24 cellular contexts compared by ENCODE assay signal in the genomic region with DNA sequence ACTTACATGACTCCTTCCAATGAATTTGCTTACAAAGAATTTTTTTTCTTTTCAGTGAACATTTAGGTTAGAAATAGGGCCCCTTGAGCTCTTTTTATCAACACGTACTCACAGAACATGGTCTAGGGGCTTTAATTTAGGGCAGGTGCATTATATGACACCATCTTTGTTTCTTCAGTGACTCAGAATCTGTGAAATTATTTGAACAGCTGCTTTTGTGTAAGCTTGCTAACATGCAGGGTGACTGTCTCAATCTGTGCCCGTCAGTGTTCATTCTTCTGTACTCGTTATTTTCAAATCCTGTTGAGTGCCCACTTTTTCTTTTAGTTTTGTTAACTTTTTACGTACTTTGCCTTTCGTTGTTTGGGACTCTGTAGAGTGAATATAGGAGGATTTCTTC. TPM values are rescaled to one million over a fixed set of nuclear protein-coding genes. Genes with fewer than 3 reads are reported as not detected.
A peak's percentile ranks its signal among the peaks of the same experiment; 100 is the strongest.
DNase-seq lines count a peak whose midpoint lies in the region; ATAC-seq, FAIRE-seq and TF ChIP-seq lines count a peak whose summit lies in the region.
"Had no signal": no experiment of that assay in that cellular context is flagged by ENCODE, and none has a peak within 500 bp of the region (broad histone marks: within the 10 kb centered on the region; RNA-seq: fewer than 3 reads in every experiment).

No MANE protein-coding gene starts in this region.

- H3K36me3 ChIP-seq in bronchial epithelial cell (ENCODE audit: control insufficient read depth, insufficient read depth, low read length) (peaks cover 1% of the 10 kb centered on the region), colonic mucosa (no peaks in the 10 kb centered on the region), BE2C (no peaks in the 10 kb centered on the region)
- H3K36me3 ChIP-seq: ovary had no signal

- CTCF ChIA-PET in CD4-positive, alpha-beta T cell (lab: Charles Lee): interaction anchor here (1.1 kb wide), 1 partner anchor 43 kb away, joined by 3 read pairs; no protein-coding TSS in a partner anchor

- H3K9me3 Mint-ChIP-seq in CD4-positive, alpha-beta T cell: no peaks in the 10 kb centered on the region
- no peaks in the 10 kb centered on the region for H3K9me3 Mint-ChIP-seq in activated T-helper 2 cell treated with anti-CD3 and anti-CD28 coated beads, Interferon-gamma antibody, Interleukin-2, Interleukin-4, amounts not matched to agents 10 μg/mL and 5 μg/mL and 100 μg/mL, durations not matched to agents 14 hours and 24 hours and 36 hours
- H3K9me3 Mint-ChIP-seq: activated naive CD4-positive, alpha-beta T cell treated with anti-CD3 and anti-CD28 coated beads, Interleukin-2, amount 50 U/mL, for 72 hours; activated T-helper 1 cell treated with anti-CD3 and anti-CD28 coated beads, Interleukin-12 subunit alpha, Interleukin-12 subunit beta, Interleukin-2, Interleukin-4 antibody, amounts not matched to agents 30 ng/mL and 10 ng/mL and 1 ng/mL, durations not matched to agents 14 hours and 24 hours and 36 hours; natural killer cell treated with Interleukin-12 subunit alpha and Interleukin-12 subunit beta and Interleukin-15 and Interleukin-18, amount 100 ng/mL, for 72 hours had no signal

- peak overlapping the region; percentile 37 for H3K27ac Mint-ChIP-seq in CD4-positive, alpha-beta T cell
- no peak overlapping the region for H3K27ac Mint-ChIP-seq in activated T-helper 2 cell treated with anti-CD3 and anti-CD28 coated beads, Interferon-gamma antibody, Interleukin-2, Interleukin-4, amounts not matched to agents 10 μg/mL and 5 μg/mL and 100 μg/mL, durations not matched to agents 14 hours and 24 hours and 36 hours
- H3K27ac Mint-ChIP-seq: activated naive CD4-positive, alpha-beta T cell treated with anti-CD3 and anti-CD28 coated beads, Interleukin-2, amount 50 U/mL, for 72 hours; activated T-helper 1 cell treated with anti-CD3 and anti-CD28 coated beads, Interleukin-12 subunit alpha, Interleukin-12 subunit beta, Interleukin-2, Interleukin-4 antibody, amounts not matched to agents 30 ng/mL and 10 ng/mL and 1 ng/mL, durations not matched to agents 14 hours and 24 hours and 36 hours had no signal

- no peaks in the 10 kb centered on the region for H3K27me3 ChIP-seq in CD4-positive, alpha-beta T cell (ENCODE audit: control insufficient read depth, insufficient read depth, low read length)
- H3K27me3 ChIP-seq in bronchial epithelial cell (ENCODE audit: control insufficient read depth, insufficient read depth, low read length) (no peaks in the 10 kb centered on the region), colonic mucosa (no peaks in the 10 kb centered on the region), BE2C (no peaks in the 10 kb centered on the region)
- H3K27me3 ChIP-seq: foreskin keratinocyte, left lung, ovary had no signal

- no peaks in the 10 kb centered on the region for H3K9me3 ChIP-seq in CD4-positive, alpha-beta T cell (ENCODE audit: control insufficient read depth, low read length)
- no peaks in the 10 kb centered on the region for H3K9me3 ChIP-seq in colonic mucosa
- no peaks in the 10 kb centered on the region for H3K9me3 ChIP-seq in BE2C
- H3K9me3 ChIP-seq: left lung, ovary had no signal

- ATAC-seq in CD4-positive, alpha-beta T cell (ENCODE audit: poor library complexity): no peak
- ATAC-seq: activated naive CD4-positive, alpha-beta T cell treated with anti-CD3 and anti-CD28 coated beads, Interleukin-2, amount 50 U/mL, for 72 hours; foreskin keratinocyte; K562; left lung; natural killer cell treated with Interleukin-12 subunit alpha and Interleukin-12 subunit beta and Interleukin-15 and Interleukin-18, amount 100 ng/mL, for 72 hours; right cardiac atrium had no signal

- intact Hi-C loops in CD4-positive, alpha-beta T cell (cut with DNase I, micrococcal nuclease): no loop called here
- intact Hi-C loops in colonic mucosa (cut with DNase I): no loop called here
- intact Hi-C loops in activated T-helper 2 cell treated with anti-CD3 and anti-CD28 coated beads, Interferon-gamma antibody, Interleukin-2, Interleukin-4, amounts not matched to agents 10 μg/mL and 5 μg/mL and 100 μg/mL, durations not matched to agents 14 hours and 24 hours and 36 hours (cut with micrococcal nuclease): no loop called here

- POLR2A ChIA-PET in CD4-positive, alpha-beta T cell (lab: Charles Lee): no interaction called here

- TF ChIP-seq CTCF in CD4-positive, alpha-beta T cell (IDR thresholded peaks at IDR 0.05): no peak
- no peak for TF ChIP-seq CTCF in bronchial epithelial cell (IDR thresholded peaks at IDR 0.05; ENCODE audit: insufficient read depth, low read length, severe bottlenecking)
- no peak for TF ChIP-seq CTCF in colonic mucosa (IDR thresholded peaks at IDR 0.05)
- no peak for TF ChIP-seq CTCF in BE2C (IDR thresholded peaks at IDR 0.05; ENCODE audit: low read depth, low read length)
- TF ChIP-seq CTCF in foreskin fibroblast (IDR thresholded peaks at IDR 0.05; ENCODE audit: low read depth, low read length): no peak

- H3K36me3 Mint-ChIP-seq in CD4-positive, alpha-beta T cell (ENCODE audit: low read depth): peaks cover 93% of the 10 kb centered on the region
- H3K36me3 Mint-ChIP-seq in activated T-helper 2 cell treated with anti-CD3 and anti-CD28 coated beads, Interferon-gamma antibody, Interleukin-2, Interleukin-4, amounts not matched to agents 10 μg/mL and 5 μg/mL and 100 μg/mL, durations not matched to agents 14 hours and 24 hours and 36 hours (ENCODE audit: low read depth): peaks cover 52% of the 10 kb centered on the region

- DNase-seq in CD4-positive, alpha-beta T cell: no peak
- DNase-seq in NCI-H1092 (lab: John Stamatoyannopoulos, UW) (peak; percentile 49), NCI-H69 (lab: John Stamatoyannopoulos, UW) (peak; percentile 94), bronchial epithelial cell (ENCODE audit: low read depth) (peak; percentile 57), colonic mucosa (no peak), BE2C (no peak), foreskin fibroblast (no peak)
- no peak for DNase-seq in activated T-helper 2 cell treated with anti-CD3 and anti-CD28 coated beads, Interferon-gamma antibody, Interleukin-2, Interleukin-4, amounts not matched to agents 10 μg/mL and 5 μg/mL and 100 μg/mL, durations not matched to agents 14 hours and 24 hours and 36 hours (ENCODE audit: low spot score)
- DNase-seq: activated CD4-positive, alpha-beta T cell treated with anti-CD3 and anti-CD28 coated beads for 1 hour; foreskin keratinocyte; HCEC 1CT; hippocampal formation; left lung; NCI-H526; ovary; right cardiac atrium; SW 1271; trophoblast cell had no signal

- no peak overlapping the region for H3K4me3 ChIP-seq in bronchial epithelial cell (ENCODE audit: low read depth, low read length)
- H3K4me3 ChIP-seq in colonic mucosa: no peak overlapping the region
- H3K4me3 ChIP-seq in BE2C (ENCODE audit: low read depth, low read length): no peak overlapping the region
- no peak overlapping the region for H3K4me3 ChIP-seq in foreskin fibroblast (ENCODE audit: low read depth in 1 of 2, low read length in 2 of 2)
- H3K4me3 ChIP-seq: K562, left lung, ovary had no signal

- H3K4me3 Mint-ChIP-seq in CD4-positive, alpha-beta T cell: no peak overlapping the region
- no peak overlapping the region for H3K4me3 Mint-ChIP-seq in activated T-helper 2 cell treated with anti-CD3 and anti-CD28 coated beads, Interferon-gamma antibody, Interleukin-2, Interleukin-4, amounts not matched to agents 10 μg/mL and 5 μg/mL and 100 μg/mL, durations not matched to agents 14 hours and 24 hours and 36 hours (ENCODE audit: low read depth)
- H3K4me3 Mint-ChIP-seq: activated T-helper 1 cell treated with anti-CD3 and anti-CD28 coated beads, Interleukin-12 subunit alpha, Interleukin-12 subunit beta, Interleukin-2, Interleukin-4 antibody, amounts not matched to agents 30 ng/mL and 10 ng/mL and 1 ng/mL, durations not matched to agents 14 hours and 24 hours and 36 hours; natural killer cell treated with Interleukin-12 subunit alpha and Interleukin-12 subunit beta and Interleukin-15 and Interleukin-18, amount 100 ng/mL, for 72 hours had no signal

- FAIRE-seq in bronchial epithelial cell (lab: Jason Lieb, UNC): no peak
- FAIRE-seq: astrocyte, G401.6, K562 had no signal

- H3K4me1 Mint-ChIP-seq in CD4-positive, alpha-beta T cell (ENCODE audit: low read depth): peaks cover 37% of the 10 kb centered on the region
- peaks cover 20% of the 10 kb centered on the region for H3K4me1 Mint-ChIP-seq in activated T-helper 2 cell treated with anti-CD3 and anti-CD28 coated beads, Interferon-gamma antibody, Interleukin-2, Interleukin-4, amounts not matched to agents 10 μg/mL and 5 μg/mL and 100 μg/mL, durations not matched to agents 14 hours and 24 hours and 36 hours (ENCODE audit: low read depth)

- H3K27ac ChIP-seq in CD4-positive, alpha-beta T cell (ENCODE audit: low read depth, low read length): no peak overlapping the region
- no peak overlapping the region for H3K27ac ChIP-seq in colonic mucosa
- H3K27ac ChIP-seq: foreskin keratinocyte, left lung, ovary had no signal

- no peaks in the 10 kb centered on the region for H3K27me3 Mint-ChIP-seq in CD4-positive, alpha-beta T cell
- no peaks in the 10 kb centered on the region for H3K27me3 Mint-ChIP-seq in activated T-helper 2 cell treated with anti-CD3 and anti-CD28 coated beads, Interferon-gamma antibody, Interleukin-2, Interleukin-4, amounts not matched to agents 10 μg/mL and 5 μg/mL and 100 μg/mL, durations not matched to agents 14 hours and 24 hours and 36 hours (ENCODE audit: low read depth)
- H3K27me3 Mint-ChIP-seq: natural killer cell treated with Interleukin-12 subunit alpha and Interleukin-12 subunit beta and Interleukin-15 and Interleukin-18, amount 100 ng/mL, for 72 hours had no signal

- H3K4me1 ChIP-seq in colonic mucosa (no peaks in the 10 kb centered on the region), BE2C (no peaks in the 10 kb centered on the region)
- H3K4me1 ChIP-seq: foreskin keratinocyte had no signal

- H3K9ac ChIP-seq in colonic mucosa (ENCODE audit: low read depth in 2 of 2, low read length in 2 of 2): no peak overlapping the region

RNA-seq across cellular contexts. Expression of a gene that starts 52.8 kb away (rescaled TPM):
- total RNA-seq in CD4-positive, alpha-beta T cell: under 1 TPM; 0.75 to 0.85 TPM
- 0.79 and 0.90 TPM in 2 replicates for total RNA-seq in bronchial epithelial cell
- total RNA-seq in colonic mucosa: 1 to 10 TPM in 1 of 2 donors, not detected in 1; 1.6 TPM
- 0.83 TPM for polyA plus RNA-seq in BE2C (2012; ENCODE audit: insufficient read depth, insufficient read length, low read depth)
- total RNA-seq in activated T-helper 2 cell treated with anti-CD3 and anti-CD28 coated beads, Interferon-gamma antibody, Interleukin-2, Interleukin-4, amounts not matched to agents 10 μg/mL and 5 μg/mL and 100 μg/mL, durations not matched to agents 14 hours and 24 hours and 36 hours: 0.16 TPM in 2 replicates
- total RNA-seq: K562 had no signal
- polyA plus RNA-seq: K562 had no signal

Comparison
In these comparisons a context has a peak if more than half of its experiments do, and no peak if none do; other contexts are left out.
1. DNase-seq: peak in NCI-H1092 (single experiment), NCI-H69 (single experiment) and bronchial epithelial cell (single experiment); none in CD4-positive, alpha-beta T cell (0 of 10), colonic mucosa (single experiment), BE2C (single experiment), foreskin fibroblast (0 of 2) and activated T-helper 2 cell treated with anti-CD3 and anti-CD28 coated beads, Interferon-gamma antibody, Interleukin-2, Interleukin-4, amounts not matched to agents 10 μg/mL and 5 μg/mL and 100 μg/mL, durations not matched to agents 14 hours and 24 hours and 36 hours (single experiment).